Comparison of ENCODE assay signal across 20 cellular contexts in the genomic region with DNA sequence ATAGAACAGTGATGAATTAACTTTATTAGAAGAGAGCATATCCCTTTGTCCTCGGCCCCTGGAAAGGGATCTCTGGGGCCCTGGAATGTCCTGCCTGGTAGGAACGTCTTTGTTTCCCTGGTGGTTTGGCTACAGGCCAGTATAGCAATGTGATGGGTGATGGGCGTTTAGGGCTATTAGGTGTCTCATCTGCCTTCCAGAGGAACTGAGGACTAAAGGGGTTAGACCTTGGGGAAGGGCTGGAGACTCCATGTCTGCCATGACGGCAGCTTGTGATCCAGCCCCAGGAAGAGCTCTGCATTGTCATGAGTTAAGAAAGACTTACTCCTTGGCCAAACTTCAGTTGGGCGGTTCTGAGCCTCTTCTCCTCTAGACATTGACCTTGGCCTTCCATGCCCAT. TPM values are rescaled to one million over a fixed set of nuclear protein-coding genes. Genes with fewer than 3 reads are reported as not detected.
"Had no signal": no experiment of that assay in that cellular context is flagged by ENCODE, and none has a peak within 500 bp of the region (broad histone marks: within the 10 kb centered on the region; RNA-seq: fewer than 3 reads in every experiment).

No MANE protein-coding gene starts in this region.

- H3K9me3 ChIP-seq: esophagus squamous epithelium, lower lobe of right lung, tibial artery had no signal

- H3K36me3 ChIP-seq: brain microvascular endothelial cell, esophagus squamous epithelium, tibial artery, WERI-Rb-1 had no signal

- H3K36me3 Mint-ChIP-seq: activated naive CD8-positive, alpha-beta T cell treated with anti-CD3 and anti-CD28 coated beads for 36 hours; natural killer cell treated with Interleukin-12 subunit alpha and Interleukin-12 subunit beta and Interleukin-15 and Interleukin-18, amount 100 ng/mL, for 72 hours had no signal

- H3K4me3 Mint-ChIP-seq: activated naive CD8-positive, alpha-beta T cell treated with anti-CD3 and anti-CD28 coated beads for 36 hours; natural killer cell treated with Interleukin-12 subunit alpha and Interleukin-12 subunit beta and Interleukin-15 and Interleukin-18, amount 100 ng/mL, for 72 hours had no signal

- DNase-seq: activated CD4-positive, alpha-beta T cell treated with anti-CD3 and anti-CD28 coated beads for 1 hour; activated naive CD4-positive, alpha-beta T cell; activated naive CD8-positive, alpha-beta T cell treated with anti-CD3 and anti-CD28 coated beads for 36 hours; amygdala; brain microvascular endothelial cell; central memory CD4-positive, alpha-beta T cell; effector CD4-positive, alpha-beta T cell; esophagus squamous epithelium; left colon; lower lobe of right lung; retina; stimulated activated naive CD8-positive, alpha-beta T cell treated with anti-CD3 and anti-CD28 coated beads, Interleukin-15, Interleukin-2, amounts not matched to agents 100 U/mL and 50 U/mL, for 24 hours; substantia nigra; T-helper 2 cell; tibial artery; WERI-Rb-1 had no signal

- H3K27me3 ChIP-seq: brain microvascular endothelial cell, esophagus squamous epithelium, hepatocyte, tibial artery had no signal

- H3K27ac ChIP-seq: brain microvascular endothelial cell, coronary artery, hepatocyte, lower lobe of right lung, tibial artery, WERI-Rb-1 had no signal

- H3K4me3 ChIP-seq: coronary artery, esophagus squamous epithelium, hepatocyte, lower lobe of right lung, tibial artery had no signal

- ATAC-seq: left colon; lower lobe of right lung; natural killer cell treated with Interleukin-12 subunit alpha and Interleukin-12 subunit beta and Interleukin-15 and Interleukin-18, amount 100 ng/mL, for 72 hours; stimulated activated naive CD8-positive, alpha-beta T cell treated with anti-CD3 and anti-CD28 coated beads, Interleukin-15, Interleukin-2, amounts not matched to agents 100 U/mL and 50 U/mL, for 24 hours had no signal

- H3K27me3 Mint-ChIP-seq: activated naive CD8-positive, alpha-beta T cell treated with anti-CD3 and anti-CD28 coated beads for 36 hours had no signal

- H3K27ac Mint-ChIP-seq: activated naive CD8-positive, alpha-beta T cell treated with anti-CD3 and anti-CD28 coated beads for 36 hours; natural killer cell treated with Interleukin-12 subunit alpha and Interleukin-12 subunit beta and Interleukin-15 and Interleukin-18, amount 100 ng/mL, for 72 hours had no signal

RNA-seq across cellular contexts. Expression of gene APOL4, which starts 9.0 kb away (rescaled TPM):
- total RNA-seq: fibroblast of villous mesenchyme had no signal
